29 cellular contexts compared by ENCODE assay signal in the genomic region with DNA sequence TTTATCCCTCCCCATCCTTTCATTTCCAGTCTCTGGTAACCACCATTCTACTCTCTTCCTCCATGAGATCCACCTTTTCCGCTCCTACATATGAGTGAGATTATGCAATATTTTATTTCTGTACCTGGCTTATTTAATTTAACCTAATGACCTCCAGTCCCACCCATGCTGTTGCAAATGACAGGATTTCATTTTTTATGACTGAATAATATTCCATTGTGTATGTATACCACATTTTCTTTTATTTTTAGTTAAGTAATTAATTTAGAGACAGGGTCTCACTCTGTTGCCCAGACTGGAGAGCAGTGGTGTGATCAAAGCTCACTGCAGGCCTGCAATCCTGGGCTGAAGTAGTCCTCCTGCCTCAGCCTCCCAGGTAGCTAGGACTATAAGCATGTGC. TPM values are rescaled to one million over a fixed set of nuclear protein-coding genes. Genes with fewer than 3 reads are reported as not detected.
DNase-seq lines count a peak whose midpoint lies in the region; ATAC-seq, FAIRE-seq and TF ChIP-seq lines count a peak whose summit lies in the region.
"Had no signal": no experiment of that assay in that cellular context is flagged by ENCODE, and none has a peak within 500 bp of the region (broad histone marks: within the 10 kb centered on the region; RNA-seq: fewer than 3 reads in every experiment).

No MANE protein-coding gene starts in this region.

- H3K9me3 Mint-ChIP-seq in IgD-negative memory B cell, result peaks cover 0 to 2% (median 0%) of the 10 kb centered on the region in 3 donors
- peaks cover 2% of the 10 kb centered on the region for H3K9me3 Mint-ChIP-seq in stimulated activated memory B cell treated with anti-CD40 and anti-IgM and Interleukin-4, amounts not matched to agents 10 μg/mL and 1 μg/mL and 100 μg/mL, for 72 hours
- H3K9me3 Mint-ChIP-seq: endodermal cell, neural crest cell had no signal

- H3K4me3 ChIP-seq in A549 (peak overlapping the region; percentile 58; the same call in 1 of the 3 replicates), kidney (ENCODE audit: low read length in 2 of 2) (peak overlapping the region; percentile 13 to 25)
- H3K4me3 ChIP-seq: cardiac muscle cell, smooth muscle cell had no signal

- CTCF ChIA-PET in A549 (lab: Yijun Ruan, JAX), result no interaction called here
- CTCF ChIA-PET in GM10248 (lab: Yijun Ruan, JAX), result no interaction called here

- DNase-seq in A549 (ENCODE audit: low read depth in 1 of 2, low spot score in 1 of 2), result no peak
- no peak for DNase-seq in kidney
- DNase-seq in caudate nucleus (lab: John Stamatoyannopoulos, UW), result no peak
- DNase-seq in iPS-NIHi7 (ENCODE audit: extremely low spot score), result no peak
- no peak for DNase-seq in GM10248 (ENCODE audit: extremely low spot score)
- no peak for DNase-seq in effector CD8-positive, alpha-beta T cell (lab: John Stamatoyannopoulos, UW)
- DNase-seq: ACHN; activated CD4-positive, CD25-positive, alpha-beta regulatory T cell treated with anti-CD3 and anti-CD28 coated beads, Interleukin-2, amount 50 U/mL, for 72 hours; activated CD8-positive, alpha-beta memory T cell treated with anti-CD3 and anti-CD28 coated beads for 24 hours; activated effector memory CD4-positive, alpha-beta T cell treated with Interleukin-2 at 50 U/mL for 16 hours; COR-L47; DMS53; endodermal cell; gastrocnemius medialis; KG1; MM.1S; NCI-H446; stimulated activated CD4-positive, alpha-beta T cell treated with anti-CD3 and anti-CD28 coated beads, Interleukin-2, amount 100 ng/mL, for 24 hours; T-helper 17 cell had no signal

- H3K36me3 Mint-ChIP-seq in IgD-negative memory B cell, result peaks cover 4% of the 10 kb centered on the region
- H3K36me3 Mint-ChIP-seq in stimulated activated memory B cell treated with anti-CD40 and anti-IgM and Interleukin-4, amounts not matched to agents 10 μg/mL and 1 μg/mL and 100 μg/mL, for 72 hours, result peaks cover 34% of the 10 kb centered on the region
- H3K36me3 Mint-ChIP-seq: activated naive CD8-positive, alpha-beta T cell had no signal

- no peak for TF ChIP-seq RAD21 in A549 (conservative IDR thresholded peaks at IDR 0.05 in 1 of 2, IDR thresholded peaks at IDR 0.05 in 1 of 2)

- peak overlapping the region; percentile 68 to 95 (median 92) for H3K27ac Mint-ChIP-seq in IgD-negative memory B cell
- H3K27ac Mint-ChIP-seq in stimulated activated memory B cell treated with anti-CD40 and anti-IgM and Interleukin-4, amounts not matched to agents 10 μg/mL and 1 μg/mL and 100 μg/mL, for 72 hours, result peak overlapping the region; percentile 97
- H3K27ac Mint-ChIP-seq: activated naive CD8-positive, alpha-beta T cell; endodermal cell; T-helper 17 cell had no signal

- H3K4me2 ChIP-seq in A549, result peak overlapping the region; percentile 85
- H3K4me2 ChIP-seq: smooth muscle cell had no signal

- TF ChIP-seq POLR2A in A549 (IDR thresholded peaks at IDR 0.05; ENCODE audit: low read length), result no peak

- no peak overlapping the region for H3K9ac ChIP-seq in kidney (ENCODE audit: low read length in 2 of 2)
- H3K9ac ChIP-seq: parathyroid adenoma had no signal

- POLR2A ChIA-PET in A549 (lab: Yijun Ruan, JAX), result no interaction called here
- POLR2A ChIA-PET in GM10248 (lab: Yijun Ruan, JAX), result no interaction called here

- H3K27ac ChIP-seq in A549 (peak overlapping the region; percentile 94 to 98), kidney (ENCODE audit: low read depth in 2 of 2, low read length in 2 of 2) (peak overlapping the region in 1 of 2 donors; percentile 68), caudate nucleus (ENCODE audit: low read depth, low read length) (no peak overlapping the region)
- H3K27ac ChIP-seq: cardiac muscle cell had no signal

- intact Hi-C loops in kidney (cut with DNase I), result loop anchor here (10.0 kb wide), 1 partner anchor 73 kb away; no protein-coding TSS in a partner anchor

- no peak for ATAC-seq in A549
- ATAC-seq in stimulated activated memory B cell treated with anti-CD40 and anti-IgM and Interleukin-4, amounts not matched to agents 10 μg/mL and 1 μg/mL and 100 μg/mL, for 72 hours, result no peak
- ATAC-seq: gastrocnemius medialis, T-helper 17 cell had no signal

- TF ChIP-seq CTCF in A549 (IDR thresholded peaks at IDR 0.05), result no peak
- no peak for TF ChIP-seq CTCF in kidney (IDR thresholded peaks at IDR 0.05; ENCODE audit: borderline replicate concordance, extremely low read depth, insufficient read depth)
- TF ChIP-seq CTCF in GM10248 (IDR thresholded peaks at IDR 0.05; ENCODE audit: control extremely low read depth, extremely low read depth, low read depth, missing control alignments), result no peak

- no peaks in the 10 kb centered on the region for H3K36me3 ChIP-seq in kidney (ENCODE audit: control insufficient read depth in 1 of 2, insufficient read depth in 2 of 2, low read length in 2 of 2)
- H3K36me3 ChIP-seq: cardiac muscle cell, vagina had no signal

- peaks cover 46 to 57% (median 54%) of the 10 kb centered on the region in 3 donors for H3K4me1 Mint-ChIP-seq in IgD-negative memory B cell
- peaks cover 69% of the 10 kb centered on the region for H3K4me1 Mint-ChIP-seq in stimulated activated memory B cell treated with anti-CD40 and anti-IgM and Interleukin-4, amounts not matched to agents 10 μg/mL and 1 μg/mL and 100 μg/mL, for 72 hours

- H3K4me3 Mint-ChIP-seq in IgD-negative memory B cell, result peak overlapping the region in 3 of 4 donors; percentile 28 to 92 (median 82)
- H3K4me3 Mint-ChIP-seq in stimulated activated memory B cell treated with anti-CD40 and anti-IgM and Interleukin-4, amounts not matched to agents 10 μg/mL and 1 μg/mL and 100 μg/mL, for 72 hours, result peak overlapping the region; percentile 66
- H3K4me3 Mint-ChIP-seq: activated naive CD8-positive, alpha-beta T cell; endodermal cell; T-helper 17 cell had no signal

- 90% methylated on average over 1 of the region's 1 CpG for WGBS in A549 (ENCODE audit: missing lambda C conversion rate)

- H3K9me3 ChIP-seq in A549 (no peaks in the 10 kb centered on the region), kidney (ENCODE audit: control insufficient read depth in 1 of 2, low read length in 2 of 2) (no peaks in the 10 kb centered on the region)
- H3K9me3 ChIP-seq: gastrocnemius medialis, vagina had no signal

- FAIRE-seq in A549 (lab: Jason Lieb, UNC) (no peak), kidney (lab: Jason Lieb, UNC) (no peak)
- FAIRE-seq: HTR-8/SVneo had no signal

- H3K4me1 ChIP-seq in A549 (peaks cover 46% of the 10 kb centered on the region), kidney (ENCODE audit: control insufficient read depth in 1 of 2, insufficient read depth in 1 of 2, low read depth in 1 of 2, low read length in 2 of 2) (peaks cover 0 to 9% of the 10 kb centered on the region in 2 donors)

- H3K27me3 Mint-ChIP-seq in IgD-negative memory B cell, result no peaks in the 10 kb centered on the region
- H3K27me3 Mint-ChIP-seq in stimulated activated memory B cell treated with anti-CD40 and anti-IgM and Interleukin-4, amounts not matched to agents 10 μg/mL and 1 μg/mL and 100 μg/mL, for 72 hours, result no peaks in the 10 kb centered on the region
- H3K27me3 Mint-ChIP-seq: T-helper 17 cell had no signal

- TF ChIP-seq EP300 in A549 (IDR thresholded peaks at IDR 0.05), result no peak

TF ChIP-seq in A549, 52 proteins besides CTCF, POLR2A, EP300 and RAD21:
- TF ChIP-seq HDAC2 (IDR thresholded peaks at IDR 0.05) (peak; percentile 65; the same call in 1 of the 2 replicates), TFCP2L1 (CRISPR knock-in tag; IDR thresholded peaks at IDR 0.05) (no peak), CEBPB (IDR thresholded peaks at IDR 0.05) (peak in 1 of 2 experiments; percentile 31; a peak in 1 of 4 replicates), ESRRA (IDR thresholded peaks at IDR 0.05; ENCODE audit: borderline replicate concordance, low read length) (no peak)

RNA-seq across cellular contexts. Expression of a gene that starts 2.6 kb away (rescaled TPM):
- polyA plus RNA-seq in A549 (2011; rRNA removed), result 18.1 and 20.4 TPM in 2 replicates
- 1.5 and 1.7 TPM in 2 replicates for polyA plus RNA-seq in A549 (2012; cell fraction: cytosol; rRNA removed)
- 1.6 and 2.8 TPM in 2 replicates for polyA plus RNA-seq in A549 (2012; cell fraction: nucleus; rRNA removed)
- polyA plus RNA-seq in A549 (2017; fragmentation: RNase III; extraction: RNeasy Plus Mini Kit Qiagen cat#74134 plus additional on column Dnase treatment), result 3.1 to 5.3 TPM (median 5.2 TPM) in 3 replicates
- polyA minus RNA-seq in A549 (2011; rRNA and poly(A)+ RNA removed), result 13.2 and 13.5 TPM in 2 replicates
- polyA plus RNA-seq in IgD-negative memory B cell, result 6.8 TPM
- 110 TPM for total RNA-seq in kidney
- polyA plus RNA-seq in kidney (ENCODE audit: insufficient read depth, low read depth, low replicate concordance), result 8.6 TPM
- total RNA-seq: G401, smooth muscle cell had no signal
- polyA plus RNA-seq: smooth muscle cell had no signal
